Comparison of ENCODE assay signal across 9 cellular contexts in genomic region chrX:7789200-7789599, GRCh38. TPM values are rescaled to one million over a fixed set of nuclear protein-coding genes. Genes with fewer than 3 reads are reported as not detected.
"Had no signal": no experiment of that assay in that cellular context is flagged by ENCODE, and none has a peak within 500 bp of the region (broad histone marks: within the 10 kb centered on the region; RNA-seq: fewer than 3 reads in every experiment).

No MANE protein-coding gene starts in this region.

- H3K4me3 ChIP-seq: GM12878 had no signal

- ATAC-seq: GM12878 had no signal

- FAIRE-seq: G401.6, GM12878, GM12891, GM12892, GM18507, GM19239 had no signal

- DNase-seq: GDM1, GF-D8 had no signal

RNA-seq across cellular contexts. Expression of gene VCX, which starts 53.8 kb away (rescaled TPM):
- total RNA-seq: G401 had no signal
